ENCODE assay signal across 23 cellular contexts in the genomic region with DNA sequence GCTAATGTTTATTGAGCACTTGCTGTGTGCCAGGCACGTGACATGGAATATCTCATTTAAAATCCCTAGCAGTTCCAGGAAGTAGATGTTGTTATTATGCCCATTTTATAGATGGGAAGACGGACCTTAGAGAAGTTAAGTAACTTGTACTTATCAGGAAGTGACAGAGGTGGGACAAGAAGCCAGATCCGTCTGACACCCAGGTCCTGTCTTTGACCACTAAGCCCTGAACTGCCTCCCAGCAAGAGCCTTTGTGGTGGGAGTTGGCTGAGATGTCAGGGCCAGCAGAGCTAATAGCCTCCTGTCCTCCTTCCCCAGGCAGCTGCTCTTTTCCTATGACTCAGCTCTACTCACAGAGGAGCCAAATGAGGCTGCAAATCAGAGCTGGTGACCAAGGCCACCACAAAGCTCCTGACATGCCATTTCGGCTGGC.
DNase-seq lines count a peak whose midpoint lies in the region; ATAC-seq, FAIRE-seq and TF ChIP-seq lines count a peak whose summit lies in the region.
"Had no signal": no experiment of that assay in that cellular context is flagged by ENCODE, and none has a peak within 500 bp of the region (broad histone marks: within the 10 kb centered on the region; RNA-seq: fewer than 3 reads in every experiment).

No MANE protein-coding gene starts in this region.

- H3K4me3 ChIP-seq in IMR-90 (ENCODE audit: insufficient read depth, low read depth, low read length) (no peak overlapping the region), astrocyte (ENCODE audit: insufficient read depth, low read depth, low read length) (no peak overlapping the region), mesendoderm (ENCODE audit: low read length) (no peak overlapping the region)
- H3K4me3 ChIP-seq: BLaER1 treated with 17β-estradiol and CSF1 and Interleukin-3, amounts not matched to agents 10 nM and 100 nM; heart right ventricle; prostate gland; vagina had no signal

- H4K91ac ChIP-seq in IMR-90 (ENCODE audit: insufficient read depth, low read depth, low read length) = no peak overlapping the region

- POLR2A ChIA-PET in IMR-90 (lab: Charles Lee; ENCODE audit: unreplicated experiment) = no interaction called here

- no peak for TF ChIP-seq CTCF in IMR-90 (conservative IDR thresholded peaks at IDR 0.05; ENCODE audit: low read depth, low read length)
- no peak for TF ChIP-seq CTCF in astrocyte (IDR thresholded peaks at IDR 0.05; ENCODE audit: insufficient read depth, low read depth, low read length)

- H3K23ac ChIP-seq in IMR-90 (ENCODE audit: low read depth, low read length) (no peak overlapping the region), mesendoderm (ENCODE audit: low read length) (no peak overlapping the region)

- H3K27me3 Mint-ChIP-seq in astrocyte (ENCODE audit: low read depth, unreplicated experiment) = no peaks in the 10 kb centered on the region
- H3K27me3 Mint-ChIP-seq: activated T-helper 17 cell treated with anti-CD3 and anti-CD28 coated beads, Interleukin-2, amount 50 U/mL, for 72 hours had no signal

- ATAC-seq in IMR-90 (ENCODE audit: low read depth) = peak; percentile 40; the same call in 1 of the 2 replicates
- ATAC-seq in HG03097 (IDR thresholded peaks at IDR 0.05; ENCODE audit: low FRiP score, unreplicated experiment) = no peak
- ATAC-seq in GM19467 (IDR thresholded peaks at IDR 0.05; ENCODE audit: unreplicated experiment) = no peak
- ATAC-seq: activated naive CD8-positive, alpha-beta T cell treated with anti-CD3 and anti-CD28 coated beads, Interleukin-2, amount 50 U/mL, for 24 hours; activated T-helper 17 cell treated with anti-CD3 and anti-CD28 coated beads, Interleukin-2, amount 50 U/mL, for 72 hours; heart right ventricle had no signal

- H3K79me2 ChIP-seq in astrocyte (ENCODE audit: insufficient read depth, low read length) (no peaks in the 10 kb centered on the region), mesendoderm (ENCODE audit: control insufficient read depth, insufficient read depth, low read length) (no peaks in the 10 kb centered on the region)

- WGBS in IMR-90 (ENCODE audit: extremely low coverage in 2 of 2, insufficient read length in 1 of 2), 2 experiments = no CpG with 5 or more reads among the region's 4 CpGs
- WGBS in mesendoderm (ENCODE audit: extremely low coverage, insufficient coverage, low lambda C conversion rate) = no CpG with 5 or more reads among the region's 4 CpGs

- no peaks in the 10 kb centered on the region for H3K36me3 ChIP-seq in IMR-90 (ENCODE audit: control insufficient read depth, insufficient read depth, low read length)
- no peaks in the 10 kb centered on the region for H3K36me3 ChIP-seq in astrocyte (ENCODE audit: insufficient read depth, low read length)
- no peaks in the 10 kb centered on the region for H3K36me3 ChIP-seq in mesendoderm (ENCODE audit: control insufficient read depth, insufficient read depth, low read length)
- H3K36me3 ChIP-seq: BLaER1 treated with 17β-estradiol and CSF1 and Interleukin-3, amounts not matched to agents 10 nM and 100 nM; heart right ventricle; prostate gland; vagina had no signal

- H2AK5ac ChIP-seq in IMR-90 (ENCODE audit: low read depth, low read length) (no peak overlapping the region), mesendoderm (ENCODE audit: low read length) (no peak overlapping the region)

- peak; percentile 37 for FAIRE-seq in astrocyte (lab: Jason Lieb, UNC)
- FAIRE-seq: islet of Langerhans had no signal

- H3K9me1 ChIP-seq in IMR-90 (ENCODE audit: insufficient read depth, low read length) = no peaks in the 10 kb centered on the region

- H2BK120ac ChIP-seq in IMR-90 (ENCODE audit: low read depth, low read length) (no peak overlapping the region), mesendoderm (ENCODE audit: low read depth, low read length) (no peak overlapping the region)

- H3K36me3 Mint-ChIP-seq in astrocyte (ENCODE audit: low read depth, unreplicated experiment) = no peaks in the 10 kb centered on the region

- no peak overlapping the region for H3K56ac ChIP-seq in IMR-90 (ENCODE audit: extremely low read depth, insufficient read depth, low read length)
- no peak overlapping the region for H3K56ac ChIP-seq in mesendoderm (ENCODE audit: low read length)

- H2AK9ac ChIP-seq in IMR-90 (replicated peaks; ENCODE audit: low read depth, low read length, poor library complexity) = no peak overlapping the region

- H3K27me3 ChIP-seq in IMR-90 (ENCODE audit: control insufficient read depth, insufficient read depth, low read length) = no peaks in the 10 kb centered on the region; the same call in 1 of the 2 replicates
- no peaks in the 10 kb centered on the region for H3K27me3 ChIP-seq in astrocyte (ENCODE audit: insufficient read depth, low read length)
- no peaks in the 10 kb centered on the region for H3K27me3 ChIP-seq in mesendoderm (ENCODE audit: insufficient read depth, low read length, poor library complexity)
- H3K27me3 ChIP-seq: BLaER1 treated with 17β-estradiol and CSF1 and Interleukin-3, amounts not matched to agents 10 nM and 100 nM; heart right ventricle; vagina had no signal

- peaks cover 5% of the 10 kb centered on the region; the same call in 1 of the 2 replicates for H3K9me3 ChIP-seq in IMR-90 (ENCODE audit: control insufficient read depth, insufficient read depth, low read length)
- no peaks in the 10 kb centered on the region for H3K9me3 ChIP-seq in astrocyte (ENCODE audit: insufficient read depth, low read depth, low read length)
- H3K9me3 ChIP-seq: prostate gland, vagina had no signal

- no peak overlapping the region for H3K4me3 Mint-ChIP-seq in astrocyte (ENCODE audit: unreplicated experiment)
- H3K4me3 Mint-ChIP-seq: activated naive CD8-positive, alpha-beta T cell treated with anti-CD3 and anti-CD28 coated beads, Interleukin-2, amount 50 U/mL, for 24 hours; activated T-helper 17 cell treated with anti-CD3 and anti-CD28 coated beads, Interleukin-2, amount 50 U/mL, for 72 hours; memory B cell; nephron had no signal

- no peak overlapping the region for H3K4ac ChIP-seq in IMR-90 (ENCODE audit: low read depth, low read length)
- H3K4ac ChIP-seq in mesendoderm (ENCODE audit: low read depth, low read length) = no peak overlapping the region

- no peaks in the 10 kb centered on the region for H3K79me1 ChIP-seq in IMR-90 (ENCODE audit: low read depth in 1 of 2, low read length in 2 of 2)
- H3K79me1 ChIP-seq in mesendoderm (ENCODE audit: low read length) = no peaks in the 10 kb centered on the region

- dilution Hi-C loops in IMR-90 (cut with HindIII; ENCODE audit: low sequenced_read_pairs, unreplicated experiment) = no loop called here

- no peak for TF ChIP-seq RAD21 in IMR-90 (IDR thresholded peaks at IDR 0.05; ENCODE audit: low read length)

- no peak overlapping the region for H4K5ac ChIP-seq in IMR-90 (ENCODE audit: low read depth, low read length)
- H4K5ac ChIP-seq in mesendoderm (ENCODE audit: low read length) = no peak overlapping the region

- H3K27ac Mint-ChIP-seq in astrocyte (ENCODE audit: unreplicated experiment) = peak overlapping the region; percentile 58
- H3K27ac Mint-ChIP-seq: activated naive CD8-positive, alpha-beta T cell treated with anti-CD3 and anti-CD28 coated beads, Interleukin-2, amount 50 U/mL, for 24 hours; activated T-helper 17 cell treated with anti-CD3 and anti-CD28 coated beads, Interleukin-2, amount 50 U/mL, for 72 hours; memory B cell; nephron had no signal

- H2AFZ ChIP-seq in IMR-90 (replicated peaks; ENCODE audit: low read length, poor library complexity) = no peak overlapping the region
- H2AFZ ChIP-seq in astrocyte (ENCODE audit: low read depth, low read length) = no peak overlapping the region

- H3K14ac ChIP-seq in IMR-90 (replicated peaks; ENCODE audit: low read depth, low read length) = no peak overlapping the region

- no peak overlapping the region; the same call in 1 of the 2 replicates for H2BK20ac ChIP-seq in IMR-90 (ENCODE audit: low read depth, low read length)

- in situ Hi-C loops in IMR-90 (cut with MboI; ENCODE audit: low sequenced_read_pairs) = no loop called here

- no TSS peak for BruUV-seq in IMR-90 (replicated peaks; lab: Mats Ljungman, UMichigan)

- H3K4me1 ChIP-seq in IMR-90 (ENCODE audit: control insufficient read depth, insufficient read depth, low read length) (no peaks in the 10 kb centered on the region), astrocyte (ENCODE audit: insufficient read depth, low read length) (no peaks in the 10 kb centered on the region), mesendoderm (ENCODE audit: control insufficient read depth, low read depth, low read length) (no peaks in the 10 kb centered on the region)
- H3K4me1 ChIP-seq: BLaER1 treated with 17β-estradiol and CSF1 and Interleukin-3, amounts not matched to agents 10 nM and 100 nM; heart right ventricle; prostate gland; vagina had no signal

- H3K9me3 Mint-ChIP-seq in astrocyte (ENCODE audit: unreplicated experiment) = peaks cover 13% of the 10 kb centered on the region

- H3K27ac ChIP-seq in IMR-90 (ENCODE audit: insufficient read depth, low read length) = no peak overlapping the region
- H3K27ac ChIP-seq in astrocyte (ENCODE audit: low read depth, low read length) = no peak overlapping the region
- no peak overlapping the region for H3K27ac ChIP-seq in mesendoderm (ENCODE audit: low read depth, low read length)
- H3K27ac ChIP-seq: BLaER1 treated with 17β-estradiol and CSF1 and Interleukin-3, amounts not matched to agents 10 nM and 100 nM; heart right ventricle; prostate gland; vagina had no signal

- H3K4me2 ChIP-seq in IMR-90 (ENCODE audit: low read depth, low read length) (no peak overlapping the region), astrocyte (ENCODE audit: low read length) (no peak overlapping the region), mesendoderm (ENCODE audit: low read length) (no peak overlapping the region)
- H3K4me2 ChIP-seq: BLaER1 treated with 17β-estradiol and CSF1 and Interleukin-3, amounts not matched to agents 10 nM and 100 nM had no signal

- no peak overlapping the region for H3K9ac ChIP-seq in IMR-90 (ENCODE audit: low read depth, low read length)
- H3K9ac ChIP-seq in astrocyte (ENCODE audit: low read length) = no peak overlapping the region
- no peak overlapping the region for H3K9ac ChIP-seq in mesendoderm (ENCODE audit: low read length)
- H3K9ac ChIP-seq: BLaER1 treated with 17β-estradiol and CSF1 and Interleukin-3, amounts not matched to agents 10 nM and 100 nM had no signal

- H3K4me1 Mint-ChIP-seq in astrocyte (ENCODE audit: low read depth, unreplicated experiment) = peaks cover 11% of the 10 kb centered on the region
- H3K4me1 Mint-ChIP-seq: activated naive CD8-positive, alpha-beta T cell treated with anti-CD3 and anti-CD28 coated beads, Interleukin-2, amount 50 U/mL, for 24 hours; activated T-helper 17 cell treated with anti-CD3 and anti-CD28 coated beads, Interleukin-2, amount 50 U/mL, for 72 hours; memory B cell; nephron had no signal

- DNase-seq in EH (ENCODE audit: low read depth) (peak; percentile 80), IMR-90 (peak; percentile 21), astrocyte (ENCODE audit: low read depth) (peak; percentile 33), mesendoderm (peak; percentile 15), NCI-H510A (lab: John Stamatoyannopoulos, UW) (no peak)
- DNase-seq: activated CD4-positive, CD25-positive, alpha-beta regulatory T cell treated with anti-CD3 and anti-CD28 coated beads, Interleukin-2, amount 50 U/mL, for 72 hours; activated naive CD8-positive, alpha-beta T cell treated with anti-CD3 and anti-CD28 coated beads, Interleukin-2, amount 50 U/mL, for 24 hours; effector CD8-positive, alpha-beta T cell; GOT3; heart right ventricle; NCI-H2029; NCI-H524; stimulated activated CD8-positive, alpha-beta memory T cell treated with anti-CD3 and anti-CD28 coated beads, Interleukin-4, amount 100 ng/mL, for 48 hours; T1000 had no signal

- H4K8ac ChIP-seq in IMR-90 (ENCODE audit: low read depth in 2 of 2, low read length in 2 of 2) = 0 out of 4 replicates have a peak overlapping the region, but pooled peaks of 1 of the 2 experiments have one; percentile 16
- no peak overlapping the region for H4K8ac ChIP-seq in mesendoderm (ENCODE audit: low read depth, low read length)

- H3K18ac ChIP-seq in IMR-90 (ENCODE audit: low read depth, low read length) (no peak overlapping the region), mesendoderm (ENCODE audit: low read length) (no peak overlapping the region)

- no peaks in the 10 kb centered on the region for H4K20me1 ChIP-seq in IMR-90 (ENCODE audit: insufficient read depth, low read length)
- H4K20me1 ChIP-seq in astrocyte (ENCODE audit: insufficient read depth, low read length) = no peaks in the 10 kb centered on the region
- H4K20me1 ChIP-seq: BLaER1 treated with 17β-estradiol and CSF1 and Interleukin-3, amounts not matched to agents 10 nM and 100 nM had no signal

- H2BK5ac ChIP-seq in IMR-90 (ENCODE audit: low read depth, low read length, poor library complexity, severe bottlenecking) = no peak overlapping the region
- H2BK5ac ChIP-seq in mesendoderm (ENCODE audit: low read length) = no peak overlapping the region

- no peak for TF ChIP-seq POLR2A in IMR-90 (IDR thresholded peaks at IDR 0.05; ENCODE audit: low read depth, low read length)

- intact Hi-C loops in IMR-90 (cut with micrococcal nuclease) = no loop called here

- H2BK15ac ChIP-seq in IMR-90 (ENCODE audit: low read depth, low read length) = peak overlapping the region; percentile 21; the same call in 1 of the 3 replicates
- H2BK15ac ChIP-seq in mesendoderm (replicated peaks; ENCODE audit: low read depth) = no peak overlapping the region

- CTCF ChIA-PET in IMR-90 (lab: Yijun Ruan, JAX) = interaction anchor here (0.5 kb wide), 1 partner anchor 21 kb away, joined by 4 read pairs; no protein-coding TSS in a partner anchor
